ENCODE assay signal across 2 cellular contexts in genomic region chr20:34312024-34312460, GRCh38.
TF ChIP-seq lines count a peak whose summit lies in the region.

No MANE protein-coding gene starts in this region.

TF ChIP-seq in endothelial cell of umbilical vein, 7 proteins besides CTCF, POLR2A, EP300 and RAD21:
- no peak for TF ChIP-seq EZH2 (IDR thresholded peaks at IDR 0.05; ENCODE audit: borderline replicate concordance, low read depth, low read length, severe bottlenecking)
- TF ChIP-seq MYC (IDR thresholded peaks at IDR 0.05; ENCODE audit: low read depth, low read length), result no peak
- TF ChIP-seq FOS (IDR thresholded peaks at IDR 0.05; ENCODE audit: borderline replicate concordance, insufficient read depth, low read length), result no peak
- TF ChIP-seq POLR2AphosphoS5 (IDR thresholded peaks at IDR 0.05; ENCODE audit: insufficient read depth, low read depth, low read length), result no peak
- TF ChIP-seq MAX (IDR thresholded peaks at IDR 0.05; ENCODE audit: insufficient read depth, insufficient read length), result no peak
- no peak for TF ChIP-seq JUN (IDR thresholded peaks at IDR 0.05; ENCODE audit: borderline replicate concordance, insufficient read depth, insufficient read length, low read depth)
- no peak for TF ChIP-seq GATA2 (IDR thresholded peaks at IDR 0.05; ENCODE audit: insufficient read depth, insufficient read length, low read depth, low read length)

TF ChIP-seq in neural cell, 6 proteins besides CTCF, POLR2A, EP300 and RAD21:
- no peak for TF ChIP-seq REST (IDR thresholded peaks at IDR 0.05; ENCODE audit: borderline replicate concordance)
- no peak for TF ChIP-seq SMC3 (conservative IDR thresholded peaks at IDR 0.05; ENCODE audit: poor library complexity)
- TF ChIP-seq POLR2AphosphoS5 (IDR thresholded peaks at IDR 0.05), result no peak
- no peak for TF ChIP-seq EZH2 (IDR thresholded peaks at IDR 0.05; ENCODE audit: borderline replicate concordance, insufficient read depth, low read length, poor library complexity, severe bottlenecking)
- no peak for TF ChIP-seq TAF1 (IDR thresholded peaks at IDR 0.05; ENCODE audit: low read depth)
- TF ChIP-seq MXI1 (conservative IDR thresholded peaks at IDR 0.05; ENCODE audit: poor library complexity, severe bottlenecking), result no peak
